ENCODE assay signal across 33 cellular contexts in the genomic region with DNA sequence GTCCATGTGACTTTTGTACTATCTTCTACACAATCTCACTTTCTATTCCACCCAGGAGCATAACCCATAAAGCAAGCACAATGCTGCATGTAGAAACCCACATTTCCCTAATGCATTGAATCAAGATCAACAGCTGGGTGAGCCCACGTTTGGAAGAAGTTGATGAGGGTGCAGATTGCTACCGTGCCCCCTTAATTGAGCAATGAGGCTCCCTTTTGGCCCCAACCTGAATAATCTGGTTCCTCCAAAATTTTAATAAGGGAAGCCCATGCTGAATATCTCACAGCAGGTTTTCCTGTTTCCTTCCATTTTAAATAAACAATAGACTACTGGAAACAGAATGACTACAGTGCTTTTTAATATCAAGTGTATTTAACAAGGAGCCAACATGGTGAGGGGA.
DNase-seq lines count a peak whose midpoint lies in the region; TF ChIP-seq lines count a peak whose summit lies in the region.
"Had no signal": no experiment of that assay in that cellular context is flagged by ENCODE, and none has a peak within 500 bp of the region (broad histone marks: within the 10 kb centered on the region; RNA-seq: fewer than 3 reads in every experiment).

No MANE protein-coding gene starts in this region.

- no peak overlapping the region for H2BK5ac ChIP-seq in neuronal stem cell (ENCODE audit: low read length)

- H3K23ac ChIP-seq in neuronal stem cell (ENCODE audit: low read depth, low read length, poor library complexity): no peak overlapping the region

- BruUV-seq in A673 (replicated peaks; lab: Mats Ljungman, UMichigan): no TSS peak

- H3K27me3 ChIP-seq in A673 (replicated peaks; ENCODE audit: insufficient read depth, low read depth, low read length, poor library complexity) (no peaks in the 10 kb centered on the region), neuron (ENCODE audit: insufficient read depth, low read length) (no peaks in the 10 kb centered on the region), neuronal stem cell (ENCODE audit: control insufficient read depth in 3 of 3, insufficient read depth in 3 of 3, low read depth in 1 of 3, low read length in 3 of 3) (no peaks in the 10 kb centered on the region)
- H3K27me3 ChIP-seq: BE2C; BLaER1; BLaER1 treated with 17β-estradiol and CSF1 and Interleukin-3, amounts not matched to agents 10 nM and 100 nM had no signal

- H3K18ac ChIP-seq in neuronal stem cell (ENCODE audit: low read length): no peak overlapping the region

- H3K36me3 ChIP-seq in A673 (ENCODE audit: insufficient read depth, low read length, poor library complexity, severe bottlenecking): no peaks in the 10 kb centered on the region
- H3K36me3 ChIP-seq in SK-N-MC (ENCODE audit: insufficient read depth, low read length): no peaks in the 10 kb centered on the region
- H3K36me3 ChIP-seq in neuron (ENCODE audit: insufficient read depth, low read length): no peaks in the 10 kb centered on the region
- H3K36me3 ChIP-seq in neuronal stem cell (replicated peaks in 1 of 2; ENCODE audit: control insufficient read depth in 2 of 2, insufficient read depth in 2 of 2, low read length in 2 of 2): no peaks in the 10 kb centered on the region
- H3K36me3 ChIP-seq: BE2C; BLaER1; BLaER1 treated with 17β-estradiol and CSF1 and Interleukin-3, amounts not matched to agents 10 nM and 100 nM had no signal

- H2BK120ac ChIP-seq in neuronal stem cell (ENCODE audit: low read depth, low read length): no peak overlapping the region

- no peak overlapping the region for H3K14ac ChIP-seq in neuronal stem cell (ENCODE audit: low read length)

- peak overlapping the region; percentile 13 for H3K9ac ChIP-seq in SK-N-MC (ENCODE audit: insufficient read length)
- no peak overlapping the region for H3K9ac ChIP-seq in neuronal stem cell (ENCODE audit: low read depth, low read length, poor library complexity)
- H3K9ac ChIP-seq: BLaER1; BLaER1 treated with 17β-estradiol and CSF1 and Interleukin-3, amounts not matched to agents 10 nM and 100 nM had no signal

- DNase-seq in A673 (ENCODE audit: low spot score) (peak; percentile 90), SK-N-MC (ENCODE audit: low read depth, low spot score) (peak; percentile 91), neuronal stem cell (ENCODE audit: low spot score) (no peak), hippocampal formation (lab: John Stamatoyannopoulos, UW) (no peak), NCI-H1436 treated with DMSO at 0.1 percent for 48 hours (lab: John Stamatoyannopoulos, UW) (no peak), GOT3 (lab: John Stamatoyannopoulos, UW) (no peak), HuH-7.5 (ENCODE audit: low spot score) (no peak)
- DNase-seq: 8988T; ACHN; AML-193; BE2C; C1 segment of cervical spinal cord; Caco-2; Calu3; CD4-positive, alpha-beta memory T cell; CD4-positive, alpha-beta T cell; CD4-positive, CD25-positive, alpha-beta regulatory T cell; CD8-positive, alpha-beta memory T cell; CD8-positive, alpha-beta T cell; COR-L47; DMS 273 treated with DMSO at 0.1 percent for 48 hours; DMS153; DMS53; DMS79; DMS79 treated with DMSO at 0.1 percent for 48 hours; DND-41; EL had no signal

- no peak overlapping the region for H4K91ac ChIP-seq in neuronal stem cell (ENCODE audit: low read depth, low read length, poor library complexity)

- H2BK12ac ChIP-seq in neuronal stem cell (ENCODE audit: low read length): no peak overlapping the region

- H3K4ac ChIP-seq in neuronal stem cell (ENCODE audit: low read length): no peak overlapping the region

- no peak overlapping the region for H2AK5ac ChIP-seq in neuronal stem cell (ENCODE audit: low read depth, low read length)

- no CpG with 5 or more reads among the region's 2 CpGs for WGBS in neuronal stem cell (ENCODE audit: extremely low coverage in 2 of 2, insufficient read length in 2 of 2, insufficient replicate concordance in 1 of 2), 2 donors

- no peak overlapping the region for H3K4me2 ChIP-seq in neuronal stem cell (ENCODE audit: insufficient read depth, low read length, poor library complexity, severe bottlenecking)
- H3K4me2 ChIP-seq: A549 had no signal

- H4K8ac ChIP-seq in neuronal stem cell (ENCODE audit: low read depth, low read length): no peak overlapping the region

- no peak overlapping the region for H3K4me3 ChIP-seq in A673 (ENCODE audit: low read depth, low read length, poor library complexity, severe bottlenecking)
- peak overlapping the region; percentile 47 for H3K4me3 ChIP-seq in SK-N-MC
- no peak overlapping the region for H3K4me3 ChIP-seq in neuron (ENCODE audit: low read length)
- H3K4me3 ChIP-seq in neuronal stem cell (ENCODE audit: low read length in 2 of 2): no peak overlapping the region
- H3K4me3 ChIP-seq: A549; BLaER1; BLaER1 treated with 17β-estradiol and CSF1 and Interleukin-3, amounts not matched to agents 10 nM and 100 nM had no signal

- H3K9me3 ChIP-seq in A673 (ENCODE audit: low read depth, low read length, poor library complexity, severe bottlenecking) (no peaks in the 10 kb centered on the region), SK-N-MC (ENCODE audit: low read depth, low read length) (no peaks in the 10 kb centered on the region), neuron (ENCODE audit: low read length) (no peaks in the 10 kb centered on the region), neuronal stem cell (replicated peaks in 1 of 2; ENCODE audit: control insufficient read depth in 2 of 2, insufficient read depth in 1 of 2, low read depth in 1 of 2, low read length in 2 of 2) (no peaks in the 10 kb centered on the region)
- H3K9me3 ChIP-seq: A549, BE2C, BLaER1, Caco-2 had no signal

- intact Hi-C loops in A673 (cut with micrococcal nuclease; ENCODE audit: unreplicated experiment): loop anchor here (5.0 kb wide), 2 partner anchors 1480 to 1580 kb away; no protein-coding TSS in a partner anchor

- peak overlapping the region; percentile 70 for H3K27ac ChIP-seq in A673 (ENCODE audit: low read depth, low read length, poor library complexity, severe bottlenecking)
- H3K27ac ChIP-seq in SK-N-MC: peak overlapping the region; percentile 88
- H3K27ac ChIP-seq in neuronal stem cell (replicated peaks; ENCODE audit: low read length): no peak overlapping the region
- H3K27ac ChIP-seq: 22Rv1, A549, BLaER1, C4-2B had no signal

- H2AFZ ChIP-seq in neuron (ENCODE audit: low read depth, low read length) (peak overlapping the region; percentile 42), neuronal stem cell (ENCODE audit: low read length) (peak overlapping the region; percentile 76)

- CTCF ChIA-PET in A673 (lab: Charles Lee): no interaction called here

- peaks cover 25% of the 10 kb centered on the region for H3K4me1 ChIP-seq in A673 (ENCODE audit: insufficient read depth, low read length, poor library complexity, severe bottlenecking)
- H3K4me1 ChIP-seq in neuron (ENCODE audit: insufficient read depth, low read length): peaks cover 11% of the 10 kb centered on the region
- H3K4me1 ChIP-seq in neuronal stem cell (ENCODE audit: control insufficient read depth in 2 of 2, insufficient read depth in 1 of 2, low read depth in 1 of 2, low read length in 2 of 2): peaks cover 0 to 6% of the 10 kb centered on the region in 2 donors
- H3K4me1 ChIP-seq: A549, BE2C, Caco-2 had no signal

- POLR2A ChIA-PET in A673 (lab: Charles Lee; ENCODE audit: low non-redundant PET): no interaction called here

- no peak overlapping the region for H2BK15ac ChIP-seq in neuronal stem cell (ENCODE audit: low read length)

- TF ChIP-seq CTCF in A673 (conservative IDR thresholded peaks at IDR 0.05; ENCODE audit: low read depth, low read length): no peak

- H3K79me1 ChIP-seq in neuronal stem cell (ENCODE audit: low read depth, low read length): no peaks in the 10 kb centered on the region

Comparison
In these comparisons a context has a peak if more than half of its experiments do, and no peak if none do; other contexts are left out.
1. DNase-seq: peak in A673 (single experiment) and SK-N-MC (single experiment); none in neuronal stem cell (single experiment), hippocampal formation (0 of 2), NCI-H1436 treated with DMSO at 0.1 percent for 48 hours (single experiment), GOT3 (single experiment) and HuH-7.5 (single experiment).